1 cellular context compared by ENCODE assay signal in the genomic region with DNA sequence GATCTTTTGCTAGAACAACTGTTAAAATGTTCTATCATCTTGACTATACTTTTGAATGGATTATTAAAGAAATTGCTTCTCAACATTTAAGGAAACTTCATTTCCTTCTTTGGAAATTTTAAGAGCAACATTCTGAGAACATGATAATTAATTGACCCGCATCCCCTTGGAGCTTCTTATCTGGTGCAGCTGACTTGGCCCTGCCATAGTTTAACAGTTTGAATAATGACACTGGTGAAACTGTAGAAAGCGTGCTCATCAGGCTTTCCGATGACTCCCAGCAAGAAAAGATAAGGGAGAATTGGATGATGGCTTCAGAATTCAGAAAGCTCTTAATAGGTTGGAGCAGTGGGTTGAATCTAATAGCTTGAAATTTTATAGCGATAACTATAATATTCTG.
A peak's percentile ranks its signal among the peaks of the same experiment; 100 is the strongest.
TF ChIP-seq lines count a peak whose summit lies in the region.

No MANE protein-coding gene starts in this region.

TF ChIP-seq in K562, 482 proteins besides CTCF, POLR2A, EP300 and RAD21 (continued from another document and continues in another):
- TF ChIP-seq, protein P1, sequence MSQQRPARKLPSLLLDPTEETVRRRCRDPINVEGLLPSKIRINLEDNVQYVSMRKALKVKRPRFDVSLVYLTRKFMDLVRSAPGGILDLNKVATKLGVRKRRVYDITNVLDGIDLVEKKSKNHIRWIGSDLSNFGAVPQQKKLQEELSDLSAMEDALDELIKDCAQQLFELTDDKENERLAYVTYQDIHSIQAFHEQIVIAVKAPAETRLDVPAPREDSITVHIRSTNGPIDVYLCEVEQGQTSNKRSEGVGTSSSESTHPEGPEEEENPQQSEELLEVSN (IDR thresholded peaks at IDR 0.05; ENCODE audit: borderline replicate concordance in 1 of 2, extremely low read depth in 1 of 2, insufficient read depth in 1 of 2, insufficient read length in 1 of 2, low read depth in 1 of 2, low read length in 1 of 2, poor library complexity in 1 of 2, severe bottlenecking in 1 of 2) = no peak
- TF ChIP-seq MAX (CRISPR knock-in tag; IDR thresholded peaks at IDR 0.05) (no peak), GTF2E2 (tag; IDR thresholded peaks at IDR 0.05) (no peak), VEZF1 (CRISPR knock-in tag; IDR thresholded peaks at IDR 0.05) (no peak; the same call in 1 of the 2 replicates), MCM7 (IDR thresholded peaks at IDR 0.05) (no peak), KDM4B (IDR thresholded peaks at IDR 0.05; ENCODE audit: borderline replicate concordance in 2 of 2, low read depth in 1 of 2) (no peak), ZNF24 (IDR thresholded peaks at IDR 0.05) (no peak; the same call in 1 of the 2 replicates), ZNF224 (CRISPR knock-in tag; IDR thresholded peaks at IDR 0.05) (no peak), ZNF830 (CRISPR knock-in tag; IDR thresholded peaks at IDR 0.05) (no peak), ZC3H8 (IDR thresholded peaks at IDR 0.05) (no peak), SPI1 (IDR thresholded peaks at IDR 0.05; ENCODE audit: borderline replicate concordance, low read depth, low read length) (no peak), ZNF146 (CRISPR knock-in tag; IDR thresholded peaks at IDR 0.05; ENCODE audit: unreplicated experiment) (no peak), SMARCA5 (IDR thresholded peaks at IDR 0.05) (no peak), MXD1 (CRISPR knock-in tag; IDR thresholded peaks at IDR 0.05; ENCODE audit: borderline replicate concordance, poor library complexity, severe bottlenecking) (no peak), KDM1A (IDR thresholded peaks at IDR 0.05) (peak; percentile 77 to 86), IRF9 (tag; IDR thresholded peaks at IDR 0.05) (no peak), ZNF324 (CRISPR knock-in tag; IDR thresholded peaks at IDR 0.05) (no peak), NFIC (IDR thresholded peaks at IDR 0.05) (peak; percentile 68), ZBTB8A (IDR thresholded peaks at IDR 0.05; ENCODE audit: partially characterized antibody) (no peak), ETV5 (CRISPR knock-in tag; IDR thresholded peaks at IDR 0.05; ENCODE audit: low read depth) (no peak), ZBTB7A (IDR thresholded peaks at IDR 0.05; ENCODE audit: borderline replicate concordance, control insufficient read depth, low read depth, low read length) (no peak), HMGXB4 (CRISPR knock-in tag; IDR thresholded peaks at IDR 0.05) (no peak), HCFC1 (IDR thresholded peaks at IDR 0.05; ENCODE audit: low read depth, low read length) (no peak), ZNF507 (tag; conservative IDR thresholded peaks at IDR 0.05) (no peak), HDAC6 (IDR thresholded peaks at IDR 0.05; ENCODE audit: low read depth, low read length) (no peak), TAF15 (IDR thresholded peaks at IDR 0.05; ENCODE audit: low read depth, low read length) (no peak), KAT8 (IDR thresholded peaks at IDR 0.05; ENCODE audit: low read depth) (no peak), ZNF561 (CRISPR knock-in tag; conservative IDR thresholded peaks at IDR 0.05) (no peak), XRCC3 (IDR thresholded peaks at IDR 0.05) (no peak), ZNF764 (CRISPR knock-in tag; IDR thresholded peaks at IDR 0.05; ENCODE audit: low read depth) (no peak), RBM14 (IDR thresholded peaks at IDR 0.05; ENCODE audit: borderline replicate concordance, insufficient read depth, low read depth, low read length) (no peak), ZNF785 (CRISPR knock-in tag; IDR thresholded peaks at IDR 0.05) (no peak)
- TF ChIP-seq, protein P2, sequence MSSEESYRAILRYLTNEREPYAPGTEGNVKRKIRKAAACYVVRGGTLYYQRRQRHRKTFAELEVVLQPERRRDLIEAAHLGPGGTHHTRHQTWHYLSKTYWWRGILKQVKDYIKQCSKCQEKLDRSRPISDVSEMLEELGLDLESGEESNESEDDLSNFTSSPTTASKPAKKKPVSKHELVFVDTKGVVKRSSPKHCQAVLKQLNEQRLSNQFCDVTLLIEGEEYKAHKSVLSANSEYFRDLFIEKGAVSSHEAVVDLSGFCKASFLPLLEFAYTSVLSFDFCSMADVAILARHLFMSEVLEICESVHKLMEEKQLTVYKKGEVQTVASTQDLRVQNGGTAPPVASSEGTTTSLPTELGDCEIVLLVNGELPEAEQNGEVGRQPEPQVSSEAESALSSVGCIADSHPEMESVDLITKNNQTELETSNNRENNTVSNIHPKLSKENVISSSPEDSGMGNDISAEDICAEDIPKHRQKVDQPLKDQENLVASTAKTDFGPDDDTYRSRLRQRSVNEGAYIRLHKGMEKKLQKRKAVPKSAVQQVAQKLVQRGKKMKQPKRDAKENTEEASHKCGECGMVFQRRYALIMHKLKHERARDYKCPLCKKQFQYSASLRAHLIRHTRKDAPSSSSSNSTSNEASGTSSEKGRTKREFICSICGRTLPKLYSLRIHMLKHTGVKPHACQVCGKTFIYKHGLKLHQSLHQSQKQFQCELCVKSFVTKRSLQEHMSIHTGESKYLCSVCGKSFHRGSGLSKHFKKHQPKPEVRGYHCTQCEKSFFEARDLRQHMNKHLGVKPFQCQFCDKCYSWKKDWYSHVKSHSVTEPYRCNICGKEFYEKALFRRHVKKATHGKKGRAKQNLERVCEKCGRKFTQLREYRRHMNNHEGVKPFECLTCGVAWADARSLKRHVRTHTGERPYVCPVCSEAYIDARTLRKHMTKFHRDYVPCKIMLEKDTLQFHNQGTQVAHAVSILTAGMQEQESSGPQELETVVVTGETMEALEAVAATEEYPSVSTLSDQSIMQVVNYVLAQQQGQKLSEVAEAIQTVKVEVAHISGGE (CRISPR knock-in tag; IDR thresholded peaks at IDR 0.05) = peak in 1 of 3 experiments; percentile 51; a peak in 2 of 6 replicates
- TF ChIP-seq, protein P3, sequence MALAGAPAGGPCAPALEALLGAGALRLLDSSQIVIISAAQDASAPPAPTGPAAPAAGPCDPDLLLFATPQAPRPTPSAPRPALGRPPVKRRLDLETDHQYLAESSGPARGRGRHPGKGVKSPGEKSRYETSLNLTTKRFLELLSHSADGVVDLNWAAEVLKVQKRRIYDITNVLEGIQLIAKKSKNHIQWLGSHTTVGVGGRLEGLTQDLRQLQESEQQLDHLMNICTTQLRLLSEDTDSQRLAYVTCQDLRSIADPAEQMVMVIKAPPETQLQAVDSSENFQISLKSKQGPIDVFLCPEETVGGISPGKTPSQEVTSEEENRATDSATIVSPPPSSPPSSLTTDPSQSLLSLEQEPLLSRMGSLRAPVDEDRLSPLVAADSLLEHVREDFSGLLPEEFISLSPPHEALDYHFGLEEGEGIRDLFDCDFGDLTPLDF (CRISPR knock-in tag; IDR thresholded peaks at IDR 0.05) = no peak
- TF ChIP-seq, protein P4, sequence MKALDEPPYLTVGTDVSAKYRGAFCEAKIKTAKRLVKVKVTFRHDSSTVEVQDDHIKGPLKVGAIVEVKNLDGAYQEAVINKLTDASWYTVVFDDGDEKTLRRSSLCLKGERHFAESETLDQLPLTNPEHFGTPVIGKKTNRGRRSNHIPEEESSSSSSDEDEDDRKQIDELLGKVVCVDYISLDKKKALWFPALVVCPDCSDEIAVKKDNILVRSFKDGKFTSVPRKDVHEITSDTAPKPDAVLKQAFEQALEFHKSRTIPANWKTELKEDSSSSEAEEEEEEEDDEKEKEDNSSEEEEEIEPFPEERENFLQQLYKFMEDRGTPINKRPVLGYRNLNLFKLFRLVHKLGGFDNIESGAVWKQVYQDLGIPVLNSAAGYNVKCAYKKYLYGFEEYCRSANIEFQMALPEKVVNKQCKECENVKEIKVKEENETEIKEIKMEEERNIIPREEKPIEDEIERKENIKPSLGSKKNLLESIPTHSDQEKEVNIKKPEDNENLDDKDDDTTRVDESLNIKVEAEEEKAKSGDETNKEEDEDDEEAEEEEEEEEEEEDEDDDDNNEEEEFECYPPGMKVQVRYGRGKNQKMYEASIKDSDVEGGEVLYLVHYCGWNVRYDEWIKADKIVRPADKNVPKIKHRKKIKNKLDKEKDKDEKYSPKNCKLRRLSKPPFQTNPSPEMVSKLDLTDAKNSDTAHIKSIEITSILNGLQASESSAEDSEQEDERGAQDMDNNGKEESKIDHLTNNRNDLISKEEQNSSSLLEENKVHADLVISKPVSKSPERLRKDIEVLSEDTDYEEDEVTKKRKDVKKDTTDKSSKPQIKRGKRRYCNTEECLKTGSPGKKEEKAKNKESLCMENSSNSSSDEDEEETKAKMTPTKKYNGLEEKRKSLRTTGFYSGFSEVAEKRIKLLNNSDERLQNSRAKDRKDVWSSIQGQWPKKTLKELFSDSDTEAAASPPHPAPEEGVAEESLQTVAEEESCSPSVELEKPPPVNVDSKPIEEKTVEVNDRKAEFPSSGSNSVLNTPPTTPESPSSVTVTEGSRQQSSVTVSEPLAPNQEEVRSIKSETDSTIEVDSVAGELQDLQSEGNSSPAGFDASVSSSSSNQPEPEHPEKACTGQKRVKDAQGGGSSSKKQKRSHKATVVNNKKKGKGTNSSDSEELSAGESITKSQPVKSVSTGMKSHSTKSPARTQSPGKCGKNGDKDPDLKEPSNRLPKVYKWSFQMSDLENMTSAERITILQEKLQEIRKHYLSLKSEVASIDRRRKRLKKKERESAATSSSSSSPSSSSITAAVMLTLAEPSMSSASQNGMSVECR (CRISPR knock-in tag; IDR thresholded peaks at IDR 0.05) = no peak
- TF ChIP-seq, protein P5, sequence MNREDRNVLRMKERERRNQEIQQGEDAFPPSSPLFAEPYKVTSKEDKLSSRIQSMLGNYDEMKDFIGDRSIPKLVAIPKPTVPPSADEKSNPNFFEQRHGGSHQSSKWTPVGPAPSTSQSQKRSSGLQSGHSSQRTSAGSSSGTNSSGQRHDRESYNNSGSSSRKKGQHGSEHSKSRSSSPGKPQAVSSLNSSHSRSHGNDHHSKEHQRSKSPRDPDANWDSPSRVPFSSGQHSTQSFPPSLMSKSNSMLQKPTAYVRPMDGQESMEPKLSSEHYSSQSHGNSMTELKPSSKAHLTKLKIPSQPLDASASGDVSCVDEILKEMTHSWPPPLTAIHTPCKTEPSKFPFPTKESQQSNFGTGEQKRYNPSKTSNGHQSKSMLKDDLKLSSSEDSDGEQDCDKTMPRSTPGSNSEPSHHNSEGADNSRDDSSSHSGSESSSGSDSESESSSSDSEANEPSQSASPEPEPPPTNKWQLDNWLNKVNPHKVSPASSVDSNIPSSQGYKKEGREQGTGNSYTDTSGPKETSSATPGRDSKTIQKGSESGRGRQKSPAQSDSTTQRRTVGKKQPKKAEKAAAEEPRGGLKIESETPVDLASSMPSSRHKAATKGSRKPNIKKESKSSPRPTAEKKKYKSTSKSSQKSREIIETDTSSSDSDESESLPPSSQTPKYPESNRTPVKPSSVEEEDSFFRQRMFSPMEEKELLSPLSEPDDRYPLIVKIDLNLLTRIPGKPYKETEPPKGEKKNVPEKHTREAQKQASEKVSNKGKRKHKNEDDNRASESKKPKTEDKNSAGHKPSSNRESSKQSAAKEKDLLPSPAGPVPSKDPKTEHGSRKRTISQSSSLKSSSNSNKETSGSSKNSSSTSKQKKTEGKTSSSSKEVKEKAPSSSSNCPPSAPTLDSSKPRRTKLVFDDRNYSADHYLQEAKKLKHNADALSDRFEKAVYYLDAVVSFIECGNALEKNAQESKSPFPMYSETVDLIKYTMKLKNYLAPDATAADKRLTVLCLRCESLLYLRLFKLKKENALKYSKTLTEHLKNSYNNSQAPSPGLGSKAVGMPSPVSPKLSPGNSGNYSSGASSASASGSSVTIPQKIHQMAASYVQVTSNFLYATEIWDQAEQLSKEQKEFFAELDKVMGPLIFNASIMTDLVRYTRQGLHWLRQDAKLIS (CRISPR knock-in tag; IDR thresholded peaks at IDR 0.05) = no peak
